Comparison of ENCODE assay signal across 34 cellular contexts in genomic region chr6:143478479-143479062, GRCh38. TPM values are rescaled to one million over a fixed set of nuclear protein-coding genes. Genes with fewer than 3 reads are reported as not detected.
A peak's percentile ranks its signal among the peaks of the same experiment; 100 is the strongest.
DNase-seq lines count a peak whose midpoint lies in the region; ATAC-seq, FAIRE-seq and TF ChIP-seq lines count a peak whose summit lies in the region.
"Had no signal": no experiment of that assay in that cellular context is flagged by ENCODE, and none has a peak within 500 bp of the region (broad histone marks: within the 10 kb centered on the region; RNA-seq: fewer than 3 reads in every experiment).

No MANE protein-coding gene starts in this region.

- H3K4me3 ChIP-seq in A549 (no peak overlapping the region), GM12878 (no peak overlapping the region), trophoblast cell (ENCODE audit: low read depth, low read length) (no peak overlapping the region)
- H3K4me3 ChIP-seq: adrenal gland, left lung, ovary, Peyer's patch, suprapubic skin, upper lobe of right lung had no signal

- H3K27ac ChIP-seq in A549, result no peak overlapping the region
- no peak overlapping the region for H3K27ac ChIP-seq in GM12878 (ENCODE audit: control insufficient read depth, insufficient read depth)
- no peak overlapping the region for H3K27ac ChIP-seq in trophoblast cell (ENCODE audit: low read depth, low read length)
- H3K27ac ChIP-seq: adrenal gland, left lung, ovary, Peyer's patch, suprapubic skin, upper lobe of right lung had no signal

- H2BK120ac ChIP-seq in trophoblast cell (ENCODE audit: insufficient read depth, low read length, poor library complexity), result no peak overlapping the region

- WGBS in A549 (ENCODE audit: missing lambda C conversion rate), result 89% methylated on average over 3 of the region's 3 CpGs
- 63% methylated on average over 3 of the region's 3 CpGs for WGBS in GM12878 (ENCODE audit: insufficient coverage, insufficient replicate concordance, low lambda C conversion rate, missing lambda C conversion rate)
- WGBS in trophoblast cell (ENCODE audit: extremely low coverage, insufficient coverage, insufficient read length), result no CpG with 5 or more reads among the region's 3 CpGs

- BruUV-seq in GM12878 (replicated peaks; lab: Mats Ljungman, UMichigan), result no TSS peak

- H3K18ac ChIP-seq in trophoblast cell (ENCODE audit: low read length), result no peak overlapping the region

- TF ChIP-seq POLR2A in A549 (IDR thresholded peaks at IDR 0.05; ENCODE audit: low read length) (no peak), GM12878 (IDR thresholded peaks at IDR 0.05; ENCODE audit: low read depth, low read length) (no peak)

- H2AFZ ChIP-seq in GM12878 (ENCODE audit: control insufficient read depth, low read depth, low read length) (no peak overlapping the region; the same call in 1 of the 2 replicates), trophoblast cell (ENCODE audit: insufficient read depth, low read length, poor library complexity) (no peak overlapping the region)

- H3K79me2 ChIP-seq in GM12878 (ENCODE audit: control insufficient read depth, insufficient read depth, low read length), result no peaks in the 10 kb centered on the region
- H3K79me2 ChIP-seq in trophoblast cell (ENCODE audit: control insufficient read depth, insufficient read depth, low read length, poor library complexity), result no peaks in the 10 kb centered on the region

- no peak for FAIRE-seq in A549 (lab: Jason Lieb, UNC)
- FAIRE-seq in GM12878 (lab: Jason Lieb, UNC), result no peak
- FAIRE-seq: A204.1 had no signal

- H3K4me1 ChIP-seq in A549, result no peaks in the 10 kb centered on the region
- peaks cover 4% of the 10 kb centered on the region; the same call in 1 of the 2 replicates for H3K4me1 ChIP-seq in GM12878 (ENCODE audit: control insufficient read depth, insufficient read depth, low read length)
- no peaks in the 10 kb centered on the region for H3K4me1 ChIP-seq in trophoblast cell (ENCODE audit: control insufficient read depth in 1 of 2, insufficient read depth in 2 of 2, low read length in 2 of 2)
- H3K4me1 ChIP-seq: adrenal gland, left lung, Peyer's patch, suprapubic skin, upper lobe of right lung had no signal

- H3K79me1 ChIP-seq in trophoblast cell (ENCODE audit: low read length), result no peaks in the 10 kb centered on the region

- H3K9me3 ChIP-seq in A549, result no peaks in the 10 kb centered on the region
- H3K9me3 ChIP-seq in GM12878 (replicated peaks; ENCODE audit: control insufficient read depth, insufficient read depth, low read length), result no peaks in the 10 kb centered on the region
- H3K9me3 ChIP-seq in trophoblast cell (ENCODE audit: insufficient read depth, low read depth, low read length), result no peaks in the 10 kb centered on the region
- H3K9me3 ChIP-seq: adrenal gland, left lung, ovary, Peyer's patch, suprapubic skin, upper lobe of right lung had no signal

- no peak overlapping the region for H2BK12ac ChIP-seq in trophoblast cell (ENCODE audit: low read length)

- CTCF ChIA-PET in A549 (lab: Yijun Ruan, JAX) (interaction anchor here (0.7 kb wide), 1 partner anchor 515 kb away, joined by 3 read pairs; no protein-coding TSS in a partner anchor), GM12878 (lab: Yijun Ruan, JAX) (interaction anchor here (1.3 kb wide), 1 partner anchor 36 kb away, joined by 3 read pairs; no protein-coding TSS in a partner anchor)

- TF ChIP-seq EP300 in A549 (IDR thresholded peaks at IDR 0.05) (no peak), GM12878 (IDR thresholded peaks at IDR 0.05; ENCODE audit: borderline replicate concordance in 1 of 2, control insufficient read depth in 1 of 2, low read depth in 2 of 2, low read length in 2 of 2) (no peak)

- in situ Hi-C loops in GM12878 (cut with MboI), result no loop called here

- H3K27me3 ChIP-seq in GM12878 (replicated peaks in 1 of 2; ENCODE audit: control insufficient read depth in 2 of 2, insufficient read depth in 2 of 2, low read length in 1 of 2) (no peaks in the 10 kb centered on the region), trophoblast cell (ENCODE audit: insufficient read depth, low read length) (no peaks in the 10 kb centered on the region)
- H3K27me3 ChIP-seq: adrenal gland, left lung, ovary, Peyer's patch, suprapubic skin, upper lobe of right lung had no signal

- no peak for ATAC-seq in A549
- peak; percentile 85 for ATAC-seq in GM18868 (IDR thresholded peaks at IDR 0.05; ENCODE audit: unreplicated experiment)
- ATAC-seq in HG02852 (IDR thresholded peaks at IDR 0.05; ENCODE audit: unreplicated experiment), result peak; percentile 68
- ATAC-seq in GM12878, result peak; percentile 65
- no peak for ATAC-seq in HG02981 (IDR thresholded peaks at IDR 0.05; ENCODE audit: unreplicated experiment)
- no peak for ATAC-seq in GM18517 (IDR thresholded peaks at IDR 0.05; ENCODE audit: unreplicated experiment)
- ATAC-seq in GM21526 (IDR thresholded peaks at IDR 0.05; ENCODE audit: low FRiP score, unreplicated experiment), result no peak
- ATAC-seq: activated CD4-positive, alpha-beta T cell treated with anti-CD3 and anti-CD28 coated beads for 36 hours; activated CD8-positive, alpha-beta T cell treated with anti-CD3 and anti-CD28 coated beads for 36 hours; effector memory CD8-positive, alpha-beta T cell; left lung; upper lobe of right lung had no signal

- intact Hi-C loops in GM12878 (cut with micrococcal nuclease; ENCODE audit: unreplicated experiment), result no loop called here

- H3K23ac ChIP-seq in trophoblast cell (ENCODE audit: low read length), result no peak overlapping the region

- DNase-seq in A549 (ENCODE audit: low read depth in 1 of 2, low spot score in 1 of 2) (no peak), GM12878 (ENCODE audit: low read depth, low spot score) (no peak), trophoblast cell (no peak)
- DNase-seq: activated CD4-positive, alpha-beta T cell treated with anti-CD3 and anti-CD28 coated beads for 36 hours; activated CD8-positive, alpha-beta memory T cell treated with anti-CD3 and anti-CD28 coated beads, Interleukin-2, amount 50 U/mL, for 48 hours; activated CD8-positive, alpha-beta T cell treated with anti-CD3 and anti-CD28 coated beads for 36 hours; activated naive CD4-positive, alpha-beta T cell treated with anti-CD3 and anti-CD28 coated beads, Interleukin-2, amount 10 ng/mL, durations not matched to agents 7 days and 5 days; adrenal gland; Calu3; CD4-positive, CD25-positive, alpha-beta regulatory T cell; central memory CD4-positive, alpha-beta T cell; DND-41; effector memory CD8-positive, alpha-beta T cell; H7; KBM-7; left lung; mesendoderm; NCI-H1105; NCI-H187 treated with DMSO at 0.1 percent for 48 hours; NCI-H2171 treated with DMSO at 0.1 percent for 48 hours; NCI-H524 treated with DMSO at 0.1 percent for 48 hours; ovary; Peyer's patch; SHP77; stimulated activated naive CD4-positive, alpha-beta T cell; T-helper 2 cell; upper lobe of right lung had no signal

- RAD21 ChIA-PET in GM12878 (lab: Charles Lee; ENCODE audit: unreplicated experiment), result interaction anchor here (0.8 kb wide), 1 partner anchor 28 kb away, joined by 3 read pairs; the partner anchor contains the start of genes ADAT2 and PEX3

- TF ChIP-seq CTCF in A549 (IDR thresholded peaks at IDR 0.05), result no peak
- TF ChIP-seq CTCF in GM12878 (IDR thresholded peaks at IDR 0.05 in 2 of 3, conservative IDR thresholded peaks at IDR 0.05 in 1 of 3; ENCODE audit: control insufficient read depth in 2 of 3, extremely low read depth in 1 of 3, insufficient read depth in 1 of 3, low read depth in 3 of 3, low read length in 3 of 3), result no peak

- no peak overlapping the region for H4K91ac ChIP-seq in trophoblast cell (ENCODE audit: low read depth, low read length)

- H4K12ac ChIP-seq in trophoblast cell (ENCODE audit: low read depth, low read length), result no peak overlapping the region

- no peak overlapping the region for H3K9ac ChIP-seq in GM12878 (ENCODE audit: control insufficient read depth, insufficient read depth, low read length)
- H3K9ac ChIP-seq in trophoblast cell (ENCODE audit: low read length), result no peak overlapping the region

- SMC1A ChIA-PET in GM12878 (lab: Charles Lee; ENCODE audit: uncharacterized antibody, unreplicated experiment), result interaction anchor here (1.0 to 1.3 kb wide), 5 partner anchors 9 to 29 kb away, joined by 3 to 6 read pairs (median 3); no protein-coding TSS in a partner anchor

- no peak overlapping the region for H4K8ac ChIP-seq in trophoblast cell (ENCODE audit: low read depth, low read length)

- H4K20me1 ChIP-seq in GM12878 (ENCODE audit: control insufficient read depth, insufficient read depth), result no peaks in the 10 kb centered on the region

- H3K4me2 ChIP-seq in A549, result no peak overlapping the region
- H3K4me2 ChIP-seq in GM12878 (ENCODE audit: control insufficient read depth, insufficient read depth), result no peak overlapping the region
- H3K4me2 ChIP-seq in trophoblast cell (ENCODE audit: low read length), result no peak overlapping the region

- TF ChIP-seq RAD21 in A549 (conservative IDR thresholded peaks at IDR 0.05 in 1 of 2, IDR thresholded peaks at IDR 0.05 in 1 of 2) (no peak), GM12878 (IDR thresholded peaks at IDR 0.05; ENCODE audit: insufficient read depth, low read depth, low read length) (no peak)

- peaks cover 0 to 11% of the 10 kb centered on the region in 2 experiments; a peak in 3 of 4 replicates for H3K36me3 ChIP-seq in GM12878 (ENCODE audit: control insufficient read depth in 2 of 2, insufficient read depth in 2 of 2, low read length in 1 of 2)
- peaks cover 2 to 3% of the 10 kb centered on the region in 2 experiments for H3K36me3 ChIP-seq in trophoblast cell (ENCODE audit: control insufficient read depth in 1 of 2, insufficient read depth in 2 of 2, low read length in 2 of 2)
- H3K36me3 ChIP-seq: ovary had no signal

- H3K14ac ChIP-seq in trophoblast cell (ENCODE audit: low read length), result no peak overlapping the region

- no peak overlapping the region for H3K4ac ChIP-seq in trophoblast cell (ENCODE audit: low read depth, low read length)

- H2BK5ac ChIP-seq in trophoblast cell (ENCODE audit: low read depth, low read length, poor library complexity), result no peak overlapping the region

- POLR2A ChIA-PET in A549 (lab: Yijun Ruan, JAX), result no interaction called here
- POLR2A ChIA-PET in GM12878 (lab: Charles Lee), result no interaction called here

- no peak overlapping the region for H2AK5ac ChIP-seq in trophoblast cell (ENCODE audit: low read length)

RNA-seq across cellular contexts. Expression of gene PEX3, which starts 28.0 kb away (rescaled TPM):
- polyA plus RNA-seq in A549 (2011; rRNA removed) (24.7 and 25.9 TPM in 2 replicates), A549 (2017; fragmentation: RNase III; extraction: RNeasy Plus Mini Kit Qiagen cat#74134 plus additional on column Dnase treatment) (14.0 to 15.7 TPM (median 15.1 TPM) in 3 replicates), GM12878 (2011; rRNA removed) (70.7 and 101 TPM in 2 replicates), GM12878 (2014; fragmentation: Illumina TruSeq; extraction: Trizol) (28.7 and 35.2 TPM in 2 replicates), GM12878 (2014; fragmentation: Nextera tagmentation; extraction: Ambion mirVana) (10 to 100 TPM; 50.8 to 70.0 TPM), GM12878 (2014; rRNA removed) (22.7 and 24.2 TPM in 2 replicates), GM12878 (2016; fragmentation: Nextera tagmentation; extraction: Ambion mirVana) (10 to 100 TPM; 42.0 to 49.5 TPM)
- 10.3 and 11.2 TPM in 2 replicates for polyA plus RNA-seq in A549 (2012; cell fraction: cytosol; rRNA removed)
- polyA plus RNA-seq in A549 (2012; cell fraction: nucleus; rRNA removed), result 3.2 and 4.5 TPM in 2 replicates
- polyA minus RNA-seq in A549 (2011; rRNA and poly(A)+ RNA removed), result 12.1 and 12.4 TPM in 2 replicates
- total RNA-seq in GM12878 (2013; cell fraction: nucleolus; rRNA removed), result 26.1 and 27.3 TPM in 2 replicates
- total RNA-seq in GM12878 (2014; rRNA removed) (22.2 and 25.3 TPM in 2 replicates), GM12878 (2014; rRNA removed; fragmentation: Illumina TruSeq; extraction: Trizol) (35.3 and 36.2 TPM in 2 replicates), GM12878 (2021) (18.6 and 19.0 TPM in 2 replicates)
- 11.3 TPM for polyA plus RNA-seq in GM12878 (2011; ENCODE audit: low read depth)
- polyA plus RNA-seq in GM12878 (2011; cell fraction: cytosol; rRNA removed), result 20.9 and 25.1 TPM in 2 replicates
- polyA plus RNA-seq in GM12878 (2011; cell fraction: nucleus; rRNA removed), result 32.3 and 34.1 TPM in 2 replicates
- 19.8 and 22.8 TPM in 2 replicates for polyA plus RNA-seq in GM12878 (2012)
- polyA minus RNA-seq in GM12878 (2011; rRNA and poly(A)+ RNA removed), result 24.3 and 26.5 TPM in 2 replicates
- polyA minus RNA-seq in GM12878 (2011; cell fraction: cytosol; rRNA and poly(A)+ RNA removed), result 14.6 and 23.3 TPM in 2 replicates
- polyA minus RNA-seq in GM12878 (2011; cell fraction: nucleus; rRNA and poly(A)+ RNA removed), result 49.7 and 70.8 TPM in 2 replicates
- 19.4 and 21.5 TPM in 2 replicates for polyA plus RNA-seq in trophoblast cell (2013)

RNA-seq across cellular contexts. Expression of gene ADAT2, which starts 28.1 kb away (rescaled TPM):
- polyA plus RNA-seq in A549 (2011; rRNA removed) (5.1 and 7.1 TPM in 2 replicates), A549 (2017; fragmentation: RNase III; extraction: RNeasy Plus Mini Kit Qiagen cat#74134 plus additional on column Dnase treatment) (7.8 to 8.2 TPM (median 8.0 TPM) in 3 replicates), GM12878 (2011; rRNA removed) (35.5 and 55.9 TPM in 2 replicates), GM12878 (2014; fragmentation: Illumina TruSeq; extraction: Trizol) (23.1 and 35.6 TPM in 2 replicates), GM12878 (2014; fragmentation: Nextera tagmentation; extraction: Ambion mirVana) (1 to 10 TPM; 7.8 to 9.0 TPM), GM12878 (2014; rRNA removed) (25.8 and 38.6 TPM in 2 replicates), GM12878 (2016; fragmentation: Nextera tagmentation; extraction: Ambion mirVana) (10 to 100 TPM; 12.6 to 15.1 TPM)
- polyA plus RNA-seq in A549 (2012; cell fraction: cytosol; rRNA removed), result 2.1 and 2.3 TPM in 2 replicates
- 3.6 and 5.0 TPM in 2 replicates for polyA plus RNA-seq in A549 (2012; cell fraction: nucleus; rRNA removed)
- 1.7 and 2.8 TPM in 2 replicates for polyA minus RNA-seq in A549 (2011; rRNA and poly(A)+ RNA removed)
- 75.3 and 76.7 TPM in 2 replicates for total RNA-seq in GM12878 (2013; cell fraction: nucleolus; rRNA removed)
- total RNA-seq in GM12878 (2014; rRNA removed) (17.5 and 20.1 TPM in 2 replicates), GM12878 (2014; rRNA removed; fragmentation: Illumina TruSeq; extraction: Trizol) (19.5 and 21.5 TPM in 2 replicates), GM12878 (2021) (13.2 and 17.1 TPM in 2 replicates)
- 12.3 TPM for polyA plus RNA-seq in GM12878 (2011; ENCODE audit: low read depth)
- 13.2 and 13.5 TPM in 2 replicates for polyA plus RNA-seq in GM12878 (2011; cell fraction: cytosol; rRNA removed)
- 27.6 and 32.9 TPM in 2 replicates for polyA plus RNA-seq in GM12878 (2011; cell fraction: nucleus; rRNA removed)
- polyA plus RNA-seq in GM12878 (2012), result 15.7 and 15.9 TPM in 2 replicates
- 6.4 and 9.4 TPM in 2 replicates for polyA minus RNA-seq in GM12878 (2011; rRNA and poly(A)+ RNA removed)
- 4.2 and 5.2 TPM in 2 replicates for polyA minus RNA-seq in GM12878 (2011; cell fraction: cytosol; rRNA and poly(A)+ RNA removed)
- polyA minus RNA-seq in GM12878 (2011; cell fraction: nucleus; rRNA and poly(A)+ RNA removed), result 9.6 and 11.5 TPM in 2 replicates
- 1.3 and 1.6 TPM in 2 replicates for polyA plus RNA-seq in trophoblast cell (2013)

RNA-seq across cellular contexts. Expression of gene FUCA2, which starts 32.9 kb away (rescaled TPM):
- polyA plus RNA-seq in A549 (2011; rRNA removed) (54.3 and 55.5 TPM in 2 replicates), A549 (2017; fragmentation: RNase III; extraction: RNeasy Plus Mini Kit Qiagen cat#74134 plus additional on column Dnase treatment) (46.3 to 46.9 TPM (median 46.8 TPM) in 3 replicates), GM12878 (2011; rRNA removed) (19.2 and 23.5 TPM in 2 replicates), GM12878 (2014; fragmentation: Illumina TruSeq; extraction: Trizol) (22.2 and 28.2 TPM in 2 replicates), GM12878 (2014; fragmentation: Nextera tagmentation; extraction: Ambion mirVana) (10 to 100 TPM in 1 of 2 experiments, 1 to 10 TPM in 1; 5.7 to 11.8 TPM), GM12878 (2014; rRNA removed) (20.8 and 21.1 TPM in 2 replicates), GM12878 (2016; fragmentation: Nextera tagmentation; extraction: Ambion mirVana) (10 to 100 TPM; 35.0 to 36.2 TPM)
- polyA plus RNA-seq in A549 (2012; cell fraction: cytosol; rRNA removed), result 17.3 and 19.7 TPM in 2 replicates
- polyA plus RNA-seq in A549 (2012; cell fraction: nucleus; rRNA removed), result 14.2 and 30.1 TPM in 2 replicates
- 15.8 and 17.8 TPM in 2 replicates for polyA minus RNA-seq in A549 (2011; rRNA and poly(A)+ RNA removed)
- 22.0 and 22.3 TPM in 2 replicates for total RNA-seq in GM12878 (2013; cell fraction: nucleolus; rRNA removed)
- total RNA-seq in GM12878 (2014; rRNA removed) (19.5 and 19.7 TPM in 2 replicates), GM12878 (2014; rRNA removed; fragmentation: Illumina TruSeq; extraction: Trizol) (22.2 and 22.3 TPM in 2 replicates), GM12878 (2021) (33.2 and 33.6 TPM in 2 replicates)
- polyA plus RNA-seq in GM12878 (2011; ENCODE audit: low read depth), result 17.9 TPM
- polyA plus RNA-seq in GM12878 (2011; cell fraction: cytosol; rRNA removed), result 12.1 and 13.8 TPM in 2 replicates
- polyA plus RNA-seq in GM12878 (2011; cell fraction: nucleus; rRNA removed), result 11.3 and 12.5 TPM in 2 replicates
- polyA plus RNA-seq in GM12878 (2012), result 17.7 and 18.7 TPM in 2 replicates
- polyA minus RNA-seq in GM12878 (2011; rRNA and poly(A)+ RNA removed), result 8.8 and 9.1 TPM in 2 replicates
- polyA minus RNA-seq in GM12878 (2011; cell fraction: cytosol; rRNA and poly(A)+ RNA removed), result 5.2 and 7.6 TPM in 2 replicates
- 2.8 and 3.7 TPM in 2 replicates for polyA minus RNA-seq in GM12878 (2011; cell fraction: nucleus; rRNA and poly(A)+ RNA removed)
- polyA plus RNA-seq in trophoblast cell (2013), result 35.3 and 37.2 TPM in 2 replicates

Comparison
In these comparisons a context has a peak if more than half of its experiments do, and no peak if none do; other contexts are left out.
1. ATAC-seq: peak in GM18868 (single experiment), HG02852 (single experiment) and GM12878 (single experiment); none in A549 (0 of 2), HG02981 (single experiment), GM18517 (single experiment) and GM21526 (single experiment).
2. Of the 24 proteins assayed by ChIP-seq in both GM12878 and A549: peak only in GM12878: JUNB; only in A549: none; in both: none; in neither: 23.